Comparison of ENCODE assay signal across 11 cellular contexts in genomic region chr17:29709861-29710849, GRCh38.
DNase-seq lines count a peak whose midpoint lies in the region; FAIRE-seq and TF ChIP-seq lines count a peak whose summit lies in the region.
"Had no signal": no experiment of that assay in that cellular context is flagged by ENCODE, and none has a peak within 500 bp of the region (broad histone marks: within the 10 kb centered on the region; RNA-seq: fewer than 3 reads in every experiment).

No MANE protein-coding gene starts in this region.

- H3K9ac ChIP-seq in keratinocyte (ENCODE audit: control insufficient read depth, extremely low read depth, insufficient read depth, low read length) (no peak overlapping the region), neural progenitor cell (no peak overlapping the region)

- H3K27ac Mint-ChIP-seq in activated CD4-positive, alpha-beta memory T cell treated with anti-CD3 and anti-CD28 coated beads for 36 hours = peak overlapping the region; percentile 19
- no peak overlapping the region for H3K27ac Mint-ChIP-seq in activated CD4-positive, alpha-beta memory T cell treated with anti-CD3 and anti-CD28 coated beads, Interleukin-2, amount 10 ng/mL, durations not matched to agents 7 days and 5 days
- H3K27ac Mint-ChIP-seq in neural progenitor cell = no peak overlapping the region

- DNase-seq in activated CD4-positive, alpha-beta memory T cell treated with anti-CD3 and anti-CD28 coated beads for 36 hours = no peak
- DNase-seq in activated CD4-positive, alpha-beta memory T cell treated with anti-CD3 and anti-CD28 coated beads, Interleukin-2, amount 10 ng/mL, durations not matched to agents 7 days and 5 days = no peak
- peak; percentile 74 for DNase-seq in amniotic epithelial cell (ENCODE audit: low read depth)
- no peak for DNase-seq in keratinocyte (ENCODE audit: low read depth, low spot score)
- DNase-seq in substantia nigra (lab: John Stamatoyannopoulos, UW) = no peak
- no peak for DNase-seq in D341Med (ENCODE audit: low spot score)
- DNase-seq in Ammon's horn (ENCODE audit: low spot score) = no peak
- no peak for DNase-seq in neural progenitor cell (ENCODE audit: low spot score)
- DNase-seq: KBM-7, occipital lobe, RPMI8226 had no signal

- no peak overlapping the region for H3K4me3 Mint-ChIP-seq in activated CD4-positive, alpha-beta memory T cell treated with anti-CD3 and anti-CD28 coated beads for 36 hours
- no peak overlapping the region for H3K4me3 Mint-ChIP-seq in activated CD4-positive, alpha-beta memory T cell treated with anti-CD3 and anti-CD28 coated beads, Interleukin-2, amount 10 ng/mL, durations not matched to agents 7 days and 5 days
- H3K4me3 Mint-ChIP-seq in neural progenitor cell = no peak overlapping the region

- CTCF ChIA-PET in activated CD4-positive, alpha-beta memory T cell treated with anti-CD3 and anti-CD28 coated beads for 36 hours (lab: Charles Lee) = interaction anchor here (1.4 kb wide), 1 partner anchor 93 kb away, joined by 4 read pairs; no protein-coding TSS in a partner anchor
- CTCF ChIA-PET in activated CD4-positive, alpha-beta memory T cell treated with anti-CD3 and anti-CD28 coated beads, Interleukin-2, amount 10 ng/mL, durations not matched to agents 7 days and 5 days (lab: Charles Lee) = interaction anchor here (0.9 kb wide), 1 partner anchor 12 kb away, joined by 5 read pairs; no protein-coding TSS in a partner anchor

- H3K79me2 ChIP-seq in keratinocyte (ENCODE audit: control insufficient read depth, insufficient read depth, low read length) (no peaks in the 10 kb centered on the region), neural progenitor cell (ENCODE audit: low read depth) (no peaks in the 10 kb centered on the region)

- H3K9me3 ChIP-seq in keratinocyte (ENCODE audit: control insufficient read depth, low read depth, low read length) (no peaks in the 10 kb centered on the region), neural progenitor cell (ENCODE audit: low read depth) (no peaks in the 10 kb centered on the region)

- H3K4me3 ChIP-seq in keratinocyte (ENCODE audit: control insufficient read depth in 2 of 3, extremely low read depth in 1 of 3, insufficient read depth in 2 of 3, low read depth in 1 of 3, low read length in 3 of 3) (no peak overlapping the region), neural progenitor cell (no peak overlapping the region)

- dilution Hi-C loops in keratinocyte (cut with MboI; ENCODE audit: extremely low pct_ligation_motif_present, low sequenced_read_pairs) = no loop called here

- POLR2A ChIA-PET in activated CD4-positive, alpha-beta memory T cell treated with anti-CD3 and anti-CD28 coated beads for 36 hours (lab: Charles Lee) = no interaction called here
- POLR2A ChIA-PET in activated CD4-positive, alpha-beta memory T cell treated with anti-CD3 and anti-CD28 coated beads, Interleukin-2, amount 10 ng/mL, durations not matched to agents 7 days and 5 days (lab: Charles Lee) = interaction anchor here (0.8 kb wide), 1 partner anchor 50 kb away, joined by 3 read pairs; no protein-coding TSS in a partner anchor

- H2AFZ ChIP-seq in keratinocyte (ENCODE audit: control insufficient read depth, low read length) (no peak overlapping the region), neural progenitor cell (replicated peaks) (no peak overlapping the region)

- FAIRE-seq in keratinocyte (lab: Jason Lieb, UNC) = no peak

- H3K9me1 ChIP-seq in keratinocyte (ENCODE audit: control insufficient read depth, extremely low read depth, insufficient read depth, low read length) = no peaks in the 10 kb centered on the region

- peaks cover 4% of the 10 kb centered on the region for H3K36me3 Mint-ChIP-seq in activated CD4-positive, alpha-beta memory T cell treated with anti-CD3 and anti-CD28 coated beads for 36 hours
- H3K36me3 Mint-ChIP-seq in activated CD4-positive, alpha-beta memory T cell treated with anti-CD3 and anti-CD28 coated beads, Interleukin-2, amount 10 ng/mL, durations not matched to agents 7 days and 5 days (ENCODE audit: low read depth) = peaks cover 34% of the 10 kb centered on the region
- H3K36me3 Mint-ChIP-seq in neural progenitor cell = no peaks in the 10 kb centered on the region

- H4K20me1 ChIP-seq in keratinocyte (ENCODE audit: control insufficient read depth, extremely low read depth, insufficient read depth, low read length) (no peaks in the 10 kb centered on the region), neural progenitor cell (ENCODE audit: low read depth) (no peaks in the 10 kb centered on the region)

- H3F3A ChIP-seq in neural progenitor cell (ENCODE audit: low read depth) = no peaks in the 10 kb centered on the region

- H3K27me3 ChIP-seq in keratinocyte (ENCODE audit: control insufficient read depth, extremely low read depth, insufficient read depth, low read length) (no peaks in the 10 kb centered on the region), neural progenitor cell (no peaks in the 10 kb centered on the region)

- no peaks in the 10 kb centered on the region for H3K9me3 Mint-ChIP-seq in activated CD4-positive, alpha-beta memory T cell treated with anti-CD3 and anti-CD28 coated beads for 36 hours
- H3K9me3 Mint-ChIP-seq in activated CD4-positive, alpha-beta memory T cell treated with anti-CD3 and anti-CD28 coated beads, Interleukin-2, amount 10 ng/mL, durations not matched to agents 7 days and 5 days = no peaks in the 10 kb centered on the region
- H3K9me3 Mint-ChIP-seq in neural progenitor cell = no peaks in the 10 kb centered on the region

- H3K4me1 ChIP-seq in keratinocyte (ENCODE audit: control insufficient read depth, extremely low read depth, insufficient read depth, low read length) (peaks cover 28% of the 10 kb centered on the region), neural progenitor cell (peaks cover 12% of the 10 kb centered on the region)

- H3K36me3 ChIP-seq in keratinocyte (ENCODE audit: control insufficient read depth in 2 of 2, extremely low read depth in 1 of 2, insufficient read depth in 2 of 2, low read length in 2 of 2) = no peaks in the 10 kb centered on the region
- no peaks in the 10 kb centered on the region for H3K36me3 ChIP-seq in neural progenitor cell

- no peaks in the 10 kb centered on the region for H3K27me3 Mint-ChIP-seq in activated CD4-positive, alpha-beta memory T cell treated with anti-CD3 and anti-CD28 coated beads for 36 hours
- H3K27me3 Mint-ChIP-seq in activated CD4-positive, alpha-beta memory T cell treated with anti-CD3 and anti-CD28 coated beads, Interleukin-2, amount 10 ng/mL, durations not matched to agents 7 days and 5 days = no peaks in the 10 kb centered on the region
- H3K27me3 Mint-ChIP-seq in neural progenitor cell (ENCODE audit: insufficient read depth, low read depth) = no peaks in the 10 kb centered on the region

- TF ChIP-seq CTCF in keratinocyte (optimal IDR thresholded peaks at IDR 0.05 in 1 of 3, IDR thresholded peaks at IDR 0.05 in 1 of 3, conservative IDR thresholded peaks at IDR 0.05 in 1 of 3; ENCODE audit: extremely low read depth in 1 of 3, insufficient read depth in 2 of 3, low read length in 3 of 3) (no peak), neural progenitor cell (IDR thresholded peaks at IDR 0.05) (no peak)

- H3K4me2 ChIP-seq in keratinocyte (ENCODE audit: control insufficient read depth, extremely low read depth, insufficient read depth, low read depth, low read length) (peak overlapping the region; percentile 34), neural progenitor cell (no peak overlapping the region)

- peaks cover 58% of the 10 kb centered on the region for H3K4me1 Mint-ChIP-seq in activated CD4-positive, alpha-beta memory T cell treated with anti-CD3 and anti-CD28 coated beads for 36 hours (ENCODE audit: low read depth)
- H3K4me1 Mint-ChIP-seq in activated CD4-positive, alpha-beta memory T cell treated with anti-CD3 and anti-CD28 coated beads, Interleukin-2, amount 10 ng/mL, durations not matched to agents 7 days and 5 days = peaks cover 38% of the 10 kb centered on the region
- peaks cover 3% of the 10 kb centered on the region for H3K4me1 Mint-ChIP-seq in neural progenitor cell

- peak overlapping the region; percentile 48 for H3K27ac ChIP-seq in keratinocyte (ENCODE audit: control insufficient read depth, insufficient read depth, low read length)
- H3K27ac ChIP-seq in substantia nigra (ENCODE audit: low read depth, low read length, poor library complexity, severe bottlenecking) = peak overlapping the region; percentile 54
- H3K27ac ChIP-seq in neural progenitor cell = no peak overlapping the region

- intact Hi-C loops in activated CD4-positive, alpha-beta memory T cell treated with anti-CD3 and anti-CD28 coated beads for 36 hours (cut with micrococcal nuclease) = no loop called here
